ENCODE assay signal across 12 cellular contexts in genomic region chr4:127870688-127871087, GRCh38. TPM values are rescaled to one million over a fixed set of nuclear protein-coding genes. Genes with fewer than 3 reads are reported as not detected.
DNase-seq lines count a peak whose midpoint lies in the region; ATAC-seq, FAIRE-seq and TF ChIP-seq lines count a peak whose summit lies in the region.
"Had no signal": no experiment of that assay in that cellular context is flagged by ENCODE, and none has a peak within 500 bp of the region (broad histone marks: within the 10 kb centered on the region; RNA-seq: fewer than 3 reads in every experiment).

No MANE protein-coding gene starts in this region.

- no peak overlapping the region for H3K9ac ChIP-seq in GM23248

- peak overlapping the region; percentile 52 for H3K27ac Mint-ChIP-seq in WTC11
- H3K27ac Mint-ChIP-seq in activated naive CD8-positive, alpha-beta T cell treated with anti-CD3 and anti-CD28 coated beads, Interleukin-2, amount 50 U/mL, for 24 hours, result no peak overlapping the region
- H3K27ac Mint-ChIP-seq: progenitor cell of endocrine pancreas had no signal

- 0 out of 2 replicates have a peak, but pooled peaks cover 5% of the 10 kb centered on the region for H3K79me2 ChIP-seq in GM23248 (ENCODE audit: insufficient read depth)

- peaks cover 3% of the 10 kb centered on the region; the same call in 1 of the 2 replicates for H3K4me1 Mint-ChIP-seq in WTC11
- H3K4me1 Mint-ChIP-seq in activated naive CD8-positive, alpha-beta T cell treated with anti-CD3 and anti-CD28 coated beads, Interleukin-2, amount 50 U/mL, for 24 hours, result no peaks in the 10 kb centered on the region

- no peaks in the 10 kb centered on the region for H3K9me2 ChIP-seq in GM23248 (ENCODE audit: insufficient read depth)

- no peak for FAIRE-seq in D721Med (lab: Jason Lieb, UNC)
- FAIRE-seq: colon had no signal

- intact Hi-C loops in lower leg skin (cut with DNase I; ENCODE audit: low total_unique reads), result no loop called here

- H3K27ac ChIP-seq in GM23248 (no peak overlapping the region), foreskin keratinocyte (no peak overlapping the region)
- H3K27ac ChIP-seq: SK-N-MC had no signal

- H3F3A ChIP-seq in GM23248 (ENCODE audit: insufficient read depth), result 0 out of 2 replicates have a peak, but pooled peaks cover 5% of the 10 kb centered on the region

- H3K9me3 ChIP-seq in GM23248 (ENCODE audit: low read depth), result no peaks in the 10 kb centered on the region

- in situ Hi-C loops in GM23248 (cut with MboI), result no loop called here

- 35 to 37% methylated on average over 3 of the region's 3 CpGs for WGBS in GM23248 (ENCODE audit: low coverage in 1 of 2, low lambda C conversion rate in 2 of 2, missing lambda C conversion rate in 2 of 2), 2 experiments
- WGBS in lower leg skin, 2 donors, result 14 to 22% methylated on average over 3 of the region's 3 CpGs

- no peaks in the 10 kb centered on the region for H3K9me3 Mint-ChIP-seq in WTC11
- no peaks in the 10 kb centered on the region for H3K9me3 Mint-ChIP-seq in activated naive CD8-positive, alpha-beta T cell treated with anti-CD3 and anti-CD28 coated beads, Interleukin-2, amount 50 U/mL, for 24 hours

- peak overlapping the region; percentile 19 for H3K4me2 ChIP-seq in GM23248 (ENCODE audit: unreplicated experiment)

- 0 out of 2 replicates have a peak overlapping the region, but pooled peaks have one; percentile 13 for H2AFZ ChIP-seq in GM23248

- TF ChIP-seq POLR2A in lower leg skin (IDR thresholded peaks at IDR 0.05), result no peak

- no peaks in the 10 kb centered on the region for H4K20me1 ChIP-seq in GM23248 (ENCODE audit: insufficient read depth)

- no peak overlapping the region for H3K4me3 Mint-ChIP-seq in WTC11
- H3K4me3 Mint-ChIP-seq in activated naive CD8-positive, alpha-beta T cell treated with anti-CD3 and anti-CD28 coated beads, Interleukin-2, amount 50 U/mL, for 24 hours, result no peak overlapping the region

- POLR2A ChIA-PET in WTC11 (lab: Charles Lee), result no interaction called here

- peaks cover 3% of the 10 kb centered on the region; the same call in 1 of the 2 replicates for H3K36me3 ChIP-seq in GM23248 (ENCODE audit: low read depth)

- H3K27me3 Mint-ChIP-seq in WTC11 (ENCODE audit: low read depth), result no peaks in the 10 kb centered on the region
- H3K27me3 Mint-ChIP-seq in activated naive CD8-positive, alpha-beta T cell treated with anti-CD3 and anti-CD28 coated beads, Interleukin-2, amount 50 U/mL, for 24 hours, result no peaks in the 10 kb centered on the region
- H3K27me3 Mint-ChIP-seq: progenitor cell of endocrine pancreas had no signal

- H3K4me3 ChIP-seq in GM23248 (no peak overlapping the region), skeletal muscle cell (ENCODE audit: low read depth, low read length) (no peak overlapping the region), lower leg skin (ENCODE audit: low read depth, poor library complexity, severe bottlenecking) (no peak overlapping the region)
- H3K4me3 ChIP-seq: SK-N-MC had no signal

- H3K4me1 ChIP-seq in GM23248 (ENCODE audit: insufficient read depth) (peaks cover 17% of the 10 kb centered on the region), foreskin keratinocyte (peaks cover 10% of the 10 kb centered on the region)

- H3K36me3 Mint-ChIP-seq in WTC11, result no peaks in the 10 kb centered on the region
- H3K36me3 Mint-ChIP-seq in activated naive CD8-positive, alpha-beta T cell treated with anti-CD3 and anti-CD28 coated beads, Interleukin-2, amount 50 U/mL, for 24 hours (ENCODE audit: low read depth), result peaks cover 10% of the 10 kb centered on the region

- CTCF ChIA-PET in WTC11 (lab: Charles Lee), result no interaction called here

- DNase-seq in GM23248 (peak; percentile 72), WTC11 (ENCODE audit: low spot score) (no peak), foreskin keratinocyte (peak in 1 of 2 donors; percentile 72), skeletal muscle cell (ENCODE audit: low read depth) (peak; percentile 41), NCI-H2081 (lab: John Stamatoyannopoulos, UW) (no peak), lower leg skin (ENCODE audit: low spot score in 2 of 2) (no peak), D721Med (ENCODE audit: insufficient read length, low spot score) (no peak)
- DNase-seq in activated naive CD8-positive, alpha-beta T cell treated with anti-CD3 and anti-CD28 coated beads, Interleukin-2, amount 50 U/mL, for 24 hours, result no peak
- DNase-seq: NCI-H2227 treated with DMSO at 0.1 percent for 48 hours had no signal

- TF ChIP-seq CTCF in WTC11 (IDR thresholded peaks at IDR 0.05) (no peak), foreskin keratinocyte (conservative IDR thresholded peaks at IDR 0.05) (no peak), lower leg skin (IDR thresholded peaks at IDR 0.05) (no peak), D721Med (IDR thresholded peaks at IDR 0.05; ENCODE audit: insufficient read depth, missing control alignments) (no peak)

- no peaks in the 10 kb centered on the region for H3K27me3 ChIP-seq in GM23248 (replicated peaks; ENCODE audit: insufficient read depth)
- no peaks in the 10 kb centered on the region for H3K27me3 ChIP-seq in foreskin keratinocyte

- ATAC-seq in WTC11 (no peak; the same call in 1 of the 2 replicates), foreskin keratinocyte (peak; percentile 97)
- ATAC-seq in activated naive CD8-positive, alpha-beta T cell treated with anti-CD3 and anti-CD28 coated beads, Interleukin-2, amount 50 U/mL, for 24 hours, result no peak

TF ChIP-seq in WTC11, 78 proteins besides CTCF, POLR2A, EP300 and RAD21:
- no peak for TF ChIP-seq CREB1 (CRISPR knock-in tag; IDR thresholded peaks at IDR 0.05)
- TF ChIP-seq FOXK1 (CRISPR knock-in tag; IDR thresholded peaks at IDR 0.05), result no peak
- TF ChIP-seq ZNF263 (CRISPR knock-in tag; IDR thresholded peaks at IDR 0.05; ENCODE audit: low read depth), result no peak
- TF ChIP-seq ETV6 (CRISPR knock-in tag; IDR thresholded peaks at IDR 0.05), result no peak
- TF ChIP-seq FOXJ3 (CRISPR knock-in tag; IDR thresholded peaks at IDR 0.05; ENCODE audit: borderline replicate concordance), result no peak
- TF ChIP-seq GRHL2 (CRISPR knock-in tag; IDR thresholded peaks at IDR 0.05; ENCODE audit: insufficient replicate concordance, severe bottlenecking), result no peak
- TF ChIP-seq ZNF416 (CRISPR knock-in tag; IDR thresholded peaks at IDR 0.05), result no peak
- TF ChIP-seq NFE2L1 (CRISPR knock-in tag; IDR thresholded peaks at IDR 0.05), result no peak
- no peak for TF ChIP-seq ZNF219 (CRISPR knock-in tag; IDR thresholded peaks at IDR 0.05; ENCODE audit: borderline replicate concordance)
- no peak for TF ChIP-seq NR3C1 (CRISPR knock-in tag; conservative IDR thresholded peaks at IDR 0.05; ENCODE audit: low read depth)
- no peak for TF ChIP-seq HMGA2 (CRISPR knock-in tag; IDR thresholded peaks at IDR 0.05)
- TF ChIP-seq MAX (CRISPR knock-in tag; IDR thresholded peaks at IDR 0.05), result no peak
- no peak for TF ChIP-seq JUN (CRISPR knock-in tag; IDR thresholded peaks at IDR 0.05)
- no peak for TF ChIP-seq SP1 (CRISPR knock-in tag; conservative IDR thresholded peaks at IDR 0.05)
- TF ChIP-seq ESRRA (CRISPR knock-in tag; IDR thresholded peaks at IDR 0.05; ENCODE audit: borderline replicate concordance), result no peak
- no peak for TF ChIP-seq JAZF1 (CRISPR knock-in tag; IDR thresholded peaks at IDR 0.05)
- TF ChIP-seq MYBL2 (CRISPR knock-in tag; IDR thresholded peaks at IDR 0.05), result no peak
- TF ChIP-seq FOXP4 (CRISPR knock-in tag; IDR thresholded peaks at IDR 0.05), result no peak

RNA-seq across cellular contexts. Expression of gene PLK4, which starts 10.0 kb away (rescaled TPM):
- total RNA-seq in GM23248 (2014; rRNA removed; shearing (Covaris generic)), result 6.7 and 8.5 TPM in 2 replicates
- polyA plus RNA-seq in GM23248 (2016; fragmentation: Nextera tagmentation; extraction: Ambion mirVana), result 4.0 and 4.4 TPM in 2 replicates
- total RNA-seq in WTC11 (2021), result 37.8 to 44.0 TPM (median 38.6 TPM) in 3 replicates
- 29.1 and 34.7 TPM in 2 replicates for total RNA-seq in foreskin keratinocyte
- 10.5 and 17.1 TPM in 2 replicates for polyA plus RNA-seq in foreskin keratinocyte
- 1 to 10 TPM; 3.5 to 7.7 (median 5.9) TPM for total RNA-seq in lower leg skin

Comparison
In these comparisons a context has a peak if more than half of its experiments do, and no peak if none do; other contexts are left out.
1. DNase-seq: peak in GM23248 (single experiment) and skeletal muscle cell (single experiment); none in WTC11 (single experiment), NCI-H2081 (0 of 2), lower leg skin (0 of 2), activated naive CD8-positive, alpha-beta T cell treated with anti-CD3 and anti-CD28 coated beads, Interleukin-2, amount 50 U/mL, for 24 hours (single experiment) and D721Med (single experiment).